8 cellular contexts compared by ENCODE assay signal in genomic region chr14:59139324-59139723, GRCh38.
"Had no signal": no experiment of that assay in that cellular context is flagged by ENCODE, and none has a peak within 500 bp of the region (broad histone marks: within the 10 kb centered on the region; RNA-seq: fewer than 3 reads in every experiment).

No MANE protein-coding gene starts in this region.

- H3K9me3 Mint-ChIP-seq: HFFc6 had no signal

- H3K4me3 Mint-ChIP-seq: HFFc6 had no signal

- H3K27ac Mint-ChIP-seq: HFFc6 had no signal

- ATAC-seq: HCT116 had no signal

- H3K27ac ChIP-seq: GM23248, HL-60 had no signal

- DNase-seq: GM23248, GOT3, H7, HFFc6, IMR-90 had no signal

- H3K4me3 ChIP-seq: GM23248, HAP-1 had no signal

- H3K9me3 ChIP-seq: HAP-1 had no signal

- H3K36me3 ChIP-seq: HAP-1 had no signal
